ENCODE assay signal across 8 cellular contexts in the genomic region with DNA sequence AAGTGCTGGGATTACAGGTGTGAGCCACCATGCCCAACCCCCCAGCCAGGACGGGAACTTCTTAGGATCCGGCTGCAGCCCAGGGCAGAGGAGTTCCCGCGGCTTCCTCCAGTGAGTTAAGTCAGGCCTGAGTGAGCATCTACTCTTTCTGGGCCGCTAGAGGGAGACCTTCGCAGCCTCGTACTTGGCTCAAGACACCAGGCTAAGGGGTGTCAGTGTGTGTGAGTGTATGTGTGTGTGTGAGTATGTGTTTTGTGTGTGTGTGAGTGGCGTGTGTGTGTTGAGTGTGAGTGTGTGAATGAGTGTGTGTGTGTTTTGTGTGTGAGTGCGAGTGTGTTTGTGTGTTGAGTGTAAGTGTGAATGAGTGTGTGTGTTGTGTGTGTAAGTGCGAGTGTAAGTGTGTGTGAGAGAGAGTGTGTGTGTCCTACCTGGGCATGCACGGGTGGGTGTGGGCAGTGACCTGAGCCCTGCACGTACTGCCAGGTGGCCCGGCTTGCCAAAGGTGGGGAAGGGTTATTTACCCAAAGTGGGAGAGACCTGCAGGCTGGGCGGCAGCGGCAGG. TPM values are rescaled to one million over a fixed set of nuclear protein-coding genes. Genes with fewer than 3 reads are reported as not detected.
DNase-seq lines count a peak whose midpoint lies in the region; ATAC-seq and TF ChIP-seq lines count a peak whose summit lies in the region.

No MANE protein-coding gene starts in this region.

- no peaks in the 10 kb centered on the region for H3K36me3 ChIP-seq in upper lobe of right lung

- DNase-seq in GM04504 (ENCODE audit: low read depth), result peak; percentile 77
- peak; percentile 20 for DNase-seq in NCI-H128 (lab: John Stamatoyannopoulos, UW; ENCODE audit: unreplicated experiment)
- peak; percentile 85 for DNase-seq in activated naive CD4-positive, alpha-beta T cell treated with anti-CD3 and anti-CD28 coated beads, Interleukin-2, amount 10 ng/mL, durations not matched to agents 7 days and 5 days
- peak; percentile 60 to 93 (median 80) for DNase-seq in head of caudate nucleus
- peak; percentile 38 to 94 (median 73) for DNase-seq in posterior cingulate gyrus
- peak; percentile 85 for DNase-seq in upper lobe of right lung

- peaks cover 10% of the 10 kb centered on the region for H3K4me1 ChIP-seq in upper lobe of right lung

- no peak overlapping the region for H3K27ac ChIP-seq in upper lobe of right lung

- no peak overlapping the region for H3K4me3 Mint-ChIP-seq in activated naive CD4-positive, alpha-beta T cell treated with anti-CD3 and anti-CD28 coated beads, Interleukin-2, amount 10 ng/mL, durations not matched to agents 7 days and 5 days

- no peak overlapping the region for H3K4me3 ChIP-seq in upper lobe of right lung

- intact Hi-C loops in head of caudate nucleus (cut with DNase I) (loop anchor here (10.0 kb wide), 1 partner anchor 135 kb away; no protein-coding TSS in a partner anchor), posterior cingulate gyrus (cut with DNase I) (loop anchor here (2.0 kb wide), 1 partner anchor 131 kb away; no protein-coding TSS in a partner anchor), upper lobe of right lung (cut with DNase I) (loop anchor here (5.0 kb wide), 1 partner anchor 132 kb away; no protein-coding TSS in a partner anchor)

- H3K9me3 Mint-ChIP-seq in activated naive CD4-positive, alpha-beta T cell treated with anti-CD3 and anti-CD28 coated beads, Interleukin-2, amount 10 ng/mL, durations not matched to agents 7 days and 5 days, result no peaks in the 10 kb centered on the region

- ATAC-seq in SK-N-SH treated with all-trans-retinoic acid at 6 μM for 48 hours (peak; percentile 99), upper lobe of right lung (peak; percentile 97), HG03442 (IDR thresholded peaks at IDR 0.05; ENCODE audit: unreplicated experiment) (no peak)

- peaks cover 6% of the 10 kb centered on the region for H3K4me1 Mint-ChIP-seq in activated naive CD4-positive, alpha-beta T cell treated with anti-CD3 and anti-CD28 coated beads, Interleukin-2, amount 10 ng/mL, durations not matched to agents 7 days and 5 days

- H3K27me3 Mint-ChIP-seq in activated naive CD4-positive, alpha-beta T cell treated with anti-CD3 and anti-CD28 coated beads, Interleukin-2, amount 10 ng/mL, durations not matched to agents 7 days and 5 days, result peaks cover 12% of the 10 kb centered on the region

- peak; percentile 76 for TF ChIP-seq CTCF in upper lobe of right lung (IDR thresholded peaks at IDR 0.05)

- no peak overlapping the region for H3K27ac Mint-ChIP-seq in activated naive CD4-positive, alpha-beta T cell treated with anti-CD3 and anti-CD28 coated beads, Interleukin-2, amount 10 ng/mL, durations not matched to agents 7 days and 5 days

- CTCF ChIA-PET in activated naive CD4-positive, alpha-beta T cell treated with anti-CD3 and anti-CD28 coated beads, Interleukin-2, amount 10 ng/mL, durations not matched to agents 7 days and 5 days (lab: Charles Lee), result interaction anchor here (0.7 to 4.0 kb wide), 12 partner anchors 10 to 131 kb away, joined by 3 to 31 read pairs (median 4); no protein-coding TSS in a partner anchor

- H3K9me3 ChIP-seq in upper lobe of right lung, result no peaks in the 10 kb centered on the region

- H3K27me3 ChIP-seq in upper lobe of right lung, result no peaks in the 10 kb centered on the region

- H3K36me3 Mint-ChIP-seq in activated naive CD4-positive, alpha-beta T cell treated with anti-CD3 and anti-CD28 coated beads, Interleukin-2, amount 10 ng/mL, durations not matched to agents 7 days and 5 days, result no peaks in the 10 kb centered on the region

TF ChIP-seq in SK-N-SH treated with all-trans-retinoic acid at 6 μM for 48 hours, 23 proteins besides CTCF, POLR2A, EP300 and RAD21:
- no peak for TF ChIP-seq ZNF70 (CRISPR knock-in tag; IDR thresholded peaks at IDR 0.05)
- TF ChIP-seq, protein P1, sequence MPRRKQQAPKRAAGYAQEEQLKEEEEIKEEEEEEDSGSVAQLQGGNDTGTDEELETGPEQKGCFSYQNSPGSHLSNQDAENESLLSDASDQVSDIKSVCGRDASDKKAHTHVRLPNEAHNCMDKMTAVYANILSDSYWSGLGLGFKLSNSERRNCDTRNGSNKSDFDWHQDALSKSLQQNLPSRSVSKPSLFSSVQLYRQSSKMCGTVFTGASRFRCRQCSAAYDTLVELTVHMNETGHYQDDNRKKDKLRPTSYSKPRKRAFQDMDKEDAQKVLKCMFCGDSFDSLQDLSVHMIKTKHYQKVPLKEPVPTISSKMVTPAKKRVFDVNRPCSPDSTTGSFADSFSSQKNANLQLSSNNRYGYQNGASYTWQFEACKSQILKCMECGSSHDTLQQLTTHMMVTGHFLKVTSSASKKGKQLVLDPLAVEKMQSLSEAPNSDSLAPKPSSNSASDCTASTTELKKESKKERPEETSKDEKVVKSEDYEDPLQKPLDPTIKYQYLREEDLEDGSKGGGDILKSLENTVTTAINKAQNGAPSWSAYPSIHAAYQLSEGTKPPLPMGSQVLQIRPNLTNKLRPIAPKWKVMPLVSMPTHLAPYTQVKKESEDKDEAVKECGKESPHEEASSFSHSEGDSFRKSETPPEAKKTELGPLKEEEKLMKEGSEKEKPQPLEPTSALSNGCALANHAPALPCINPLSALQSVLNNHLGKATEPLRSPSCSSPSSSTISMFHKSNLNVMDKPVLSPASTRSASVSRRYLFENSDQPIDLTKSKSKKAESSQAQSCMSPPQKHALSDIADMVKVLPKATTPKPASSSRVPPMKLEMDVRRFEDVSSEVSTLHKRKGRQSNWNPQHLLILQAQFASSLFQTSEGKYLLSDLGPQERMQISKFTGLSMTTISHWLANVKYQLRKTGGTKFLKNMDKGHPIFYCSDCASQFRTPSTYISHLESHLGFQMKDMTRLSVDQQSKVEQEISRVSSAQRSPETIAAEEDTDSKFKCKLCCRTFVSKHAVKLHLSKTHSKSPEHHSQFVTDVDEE (CRISPR knock-in tag; IDR thresholded peaks at IDR 0.05), result peak; percentile 32; the same call in 1 of the 2 replicates
- TF ChIP-seq, protein P2, sequence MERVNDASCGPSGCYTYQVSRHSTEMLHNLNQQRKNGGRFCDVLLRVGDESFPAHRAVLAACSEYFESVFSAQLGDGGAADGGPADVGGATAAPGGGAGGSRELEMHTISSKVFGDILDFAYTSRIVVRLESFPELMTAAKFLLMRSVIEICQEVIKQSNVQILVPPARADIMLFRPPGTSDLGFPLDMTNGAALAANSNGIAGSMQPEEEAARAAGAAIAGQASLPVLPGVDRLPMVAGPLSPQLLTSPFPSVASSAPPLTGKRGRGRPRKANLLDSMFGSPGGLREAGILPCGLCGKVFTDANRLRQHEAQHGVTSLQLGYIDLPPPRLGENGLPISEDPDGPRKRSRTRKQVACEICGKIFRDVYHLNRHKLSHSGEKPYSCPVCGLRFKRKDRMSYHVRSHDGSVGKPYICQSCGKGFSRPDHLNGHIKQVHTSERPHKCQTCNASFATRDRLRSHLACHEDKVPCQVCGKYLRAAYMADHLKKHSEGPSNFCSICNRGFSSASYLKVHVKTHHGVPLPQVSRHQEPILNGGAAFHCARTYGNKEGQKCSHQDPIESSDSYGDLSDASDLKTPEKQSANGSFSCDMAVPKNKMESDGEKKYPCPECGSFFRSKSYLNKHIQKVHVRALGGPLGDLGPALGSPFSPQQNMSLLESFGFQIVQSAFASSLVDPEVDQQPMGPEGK (CRISPR knock-in tag; IDR thresholded peaks at IDR 0.05; ENCODE audit: borderline replicate concordance), result no peak
- no peak for TF ChIP-seq ARNTL (CRISPR knock-in tag; IDR thresholded peaks at IDR 0.05; ENCODE audit: borderline replicate concordance, low read depth)
- TF ChIP-seq ZFP3 (CRISPR knock-in tag; IDR thresholded peaks at IDR 0.05), result no peak; the same call in 1 of the 2 replicates

RNA-seq across cellular contexts. Expression of a gene that starts 58.5 kb away (rescaled TPM):
- not detected for total RNA-seq in upper lobe of right lung

Comparison
In these comparisons a context has a peak if more than half of its experiments do, and no peak if none do; other contexts are left out.
1. DNase-seq: peak in every context shown above with its lines; median percentile 85 in activated naive CD4-positive, alpha-beta T cell treated with anti-CD3 and anti-CD28 coated beads, Interleukin-2, amount 10 ng/mL, durations not matched to agents 7 days and 5 days; 85 in upper lobe of right lung; 80 in head of caudate nucleus; 77 in GM04504; 73 in posterior cingulate gyrus; 20 in NCI-H128.